ENCODE assay signal across 19 cellular contexts in genomic region chr1:19744335-19744743, GRCh38.
"Had no signal": no experiment of that assay in that cellular context is flagged by ENCODE, and none has a peak within 500 bp of the region (broad histone marks: within the 10 kb centered on the region; RNA-seq: fewer than 3 reads in every experiment).

No MANE protein-coding gene starts in this region.

- H3K79me2 ChIP-seq: parathyroid adenoma had no signal

- DNase-seq: activated CD4-positive, alpha-beta T cell treated with anti-CD3 and anti-CD28 coated beads, Interleukin-2, amount 50 U/mL, for 48 hours; activated CD8-positive, alpha-beta memory T cell treated with anti-CD3 and anti-CD28 coated beads, Interleukin-2, amount 10 ng/mL, durations not matched to agents 7 days and 5 days; activated naive CD4-positive, alpha-beta T cell treated with anti-CD3 and anti-CD28 coated beads, Interleukin-2, amount 10 ng/mL, durations not matched to agents 7 days and 5 days; activated T-cell treated with anti-CD3 and anti-CD28 coated beads, Interleukin-2, amount 50 U/mL, for 1 hour; adrenal gland; colonic mucosa; effector CD8-positive, alpha-beta T cell; foreskin melanocyte; lower lobe of right lung; naive B cell; stimulated activated CD4-positive, alpha-beta T cell treated with anti-CD3 and anti-CD28 coated beads, Interleukin-15, amount 100 ng/mL, for 24 hours; stimulated activated CD4-positive, alpha-beta T cell treated with anti-CD3 and anti-CD28 coated beads, Interleukin-4, amount 100 ng/mL, for 1 hour; stimulated activated naive CD4-positive, alpha-beta T cell; substantia nigra; T-helper 17 cell; trophoblast cell; WERI-Rb-1 had no signal

- H3K9ac ChIP-seq: parathyroid adenoma had no signal

- ATAC-seq: activated CD8-positive, alpha-beta memory T cell treated with anti-CD3 and anti-CD28 coated beads, Interleukin-2, amount 10 ng/mL, durations not matched to agents 7 days and 5 days; T-helper 17 cell had no signal

- H3K36me3 ChIP-seq: cardiac muscle cell, colonic mucosa, WERI-Rb-1 had no signal

- H2AFZ ChIP-seq: parathyroid adenoma had no signal

- H3K27ac ChIP-seq: adrenal gland, cardiac muscle cell, colonic mucosa, lower lobe of right lung, parathyroid adenoma, WERI-Rb-1 had no signal

- H3K4me3 ChIP-seq: adrenal gland, cardiac muscle cell, colonic mucosa, lower lobe of right lung had no signal

- H3K27me3 ChIP-seq: adrenal gland, colonic mucosa had no signal

- H3K9me3 ChIP-seq: adrenal gland, colonic mucosa, lower lobe of right lung had no signal

- H3K4me1 ChIP-seq: adrenal gland, colonic mucosa, lower lobe of right lung, parathyroid adenoma had no signal
